In genomic region chr1:28886731-28887417, GRCh38 we compare ENCODE assay signal across 8 cellular contexts. TPM values are rescaled to one million over a fixed set of nuclear protein-coding genes. Genes with fewer than 3 reads are reported as not detected.
A peak's percentile ranks its signal among the peaks of the same experiment; 100 is the strongest.
DNase-seq lines count a peak whose midpoint lies in the region; ATAC-seq and TF ChIP-seq lines count a peak whose summit lies in the region.

No MANE protein-coding gene starts in this region.

- no peaks in the 10 kb centered on the region for H3K9me3 Mint-ChIP-seq in IgD-negative memory B cell
- no peaks in the 10 kb centered on the region for H3K9me3 Mint-ChIP-seq in activated T-helper 1 cell treated with anti-CD3 and anti-CD28 coated beads, Interleukin-12 subunit alpha, Interleukin-12 subunit beta, Interleukin-2, Interleukin-4 antibody, amounts not matched to agents 30 ng/mL and 10 ng/mL and 1 ng/mL, durations not matched to agents 14 hours and 24 hours and 36 hours
- peaks cover 0 to 3% (median 0%) of the 10 kb centered on the region in 11 donors for H3K9me3 Mint-ChIP-seq in naive thymus-derived CD4-positive, alpha-beta T cell
- no peaks in the 10 kb centered on the region for H3K9me3 Mint-ChIP-seq in stimulated activated memory B cell treated with anti-CD40 and anti-IgM and Interleukin-4, amounts not matched to agents 10 μg/mL and 1 μg/mL and 100 μg/mL, for 72 hours

- H3K4me3 Mint-ChIP-seq in IgD-negative memory B cell: peak overlapping the region; percentile 85 to 98 (median 94)
- H3K4me3 Mint-ChIP-seq in activated T-helper 1 cell treated with anti-CD3 and anti-CD28 coated beads, Interleukin-12 subunit alpha, Interleukin-12 subunit beta, Interleukin-2, Interleukin-4 antibody, amounts not matched to agents 30 ng/mL and 10 ng/mL and 1 ng/mL, durations not matched to agents 14 hours and 24 hours and 36 hours: peak overlapping the region; percentile 88
- H3K4me3 Mint-ChIP-seq in naive thymus-derived CD4-positive, alpha-beta T cell: peak overlapping the region; percentile 70 to 95 (median 84)
- peak overlapping the region; percentile 84 for H3K4me3 Mint-ChIP-seq in stimulated activated memory B cell treated with anti-CD40 and anti-IgM and Interleukin-4, amounts not matched to agents 10 μg/mL and 1 μg/mL and 100 μg/mL, for 72 hours

- intact Hi-C loops in activated T-helper 1 cell treated with anti-CD3 and anti-CD28 coated beads, Interleukin-12 subunit alpha, Interleukin-12 subunit beta, Interleukin-2, Interleukin-4 antibody, amounts not matched to agents 30 ng/mL and 10 ng/mL and 1 ng/mL, durations not matched to agents 14 hours and 24 hours and 36 hours (cut with micrococcal nuclease): loop anchor here (1.0 to 10.0 kb wide), 6 partner anchors 147 to 1832 kb away; partner anchors contain the start of genes GMEB1 and RNU11
- intact Hi-C loops in naive thymus-derived CD4-positive, alpha-beta T cell (cut with micrococcal nuclease): loop anchor here (1.0 to 10.0 kb wide), 9 partner anchors 8 to 655 kb away; partner anchors contain the start of genes DNAJC8 (in 1 of the 2), RCC1 (in 1 of the 2), RNU11 (in 1 of the 2) and YTHDF2 (in 1 of the 2)

- no peaks in the 10 kb centered on the region for H3K36me3 ChIP-seq in Peyer's patch
- H3K36me3 ChIP-seq in naive thymus-derived CD4-positive, alpha-beta T cell (ENCODE audit: control insufficient read depth in 2 of 3, insufficient read depth in 3 of 3, low read length in 3 of 3): peaks cover 0 to 4% (median 0%) of the 10 kb centered on the region in 3 experiments

- TF ChIP-seq POLR2A in Peyer's patch (IDR thresholded peaks at IDR 0.05): peak; percentile 80 to 87

- no peaks in the 10 kb centered on the region for H3K27me3 Mint-ChIP-seq in IgD-negative memory B cell
- no peaks in the 10 kb centered on the region for H3K27me3 Mint-ChIP-seq in activated T-helper 1 cell treated with anti-CD3 and anti-CD28 coated beads, Interleukin-12 subunit alpha, Interleukin-12 subunit beta, Interleukin-2, Interleukin-4 antibody, amounts not matched to agents 30 ng/mL and 10 ng/mL and 1 ng/mL, durations not matched to agents 14 hours and 24 hours and 36 hours (ENCODE audit: insufficient read depth)
- no peaks in the 10 kb centered on the region for H3K27me3 Mint-ChIP-seq in naive thymus-derived CD4-positive, alpha-beta T cell
- no peaks in the 10 kb centered on the region for H3K27me3 Mint-ChIP-seq in stimulated activated memory B cell treated with anti-CD40 and anti-IgM and Interleukin-4, amounts not matched to agents 10 μg/mL and 1 μg/mL and 100 μg/mL, for 72 hours

- peak overlapping the region; percentile 80 to 96 (median 95) for H3K27ac Mint-ChIP-seq in IgD-negative memory B cell
- H3K27ac Mint-ChIP-seq in activated T-helper 1 cell treated with anti-CD3 and anti-CD28 coated beads, Interleukin-12 subunit alpha, Interleukin-12 subunit beta, Interleukin-2, Interleukin-4 antibody, amounts not matched to agents 30 ng/mL and 10 ng/mL and 1 ng/mL, durations not matched to agents 14 hours and 24 hours and 36 hours: peak overlapping the region; percentile 93
- H3K27ac Mint-ChIP-seq in naive thymus-derived CD4-positive, alpha-beta T cell: peak overlapping the region; percentile 81 to 98 (median 94)
- peak overlapping the region; percentile 83 for H3K27ac Mint-ChIP-seq in stimulated activated memory B cell treated with anti-CD40 and anti-IgM and Interleukin-4, amounts not matched to agents 10 μg/mL and 1 μg/mL and 100 μg/mL, for 72 hours

- peaks cover 0 to 38% (median 14%) of the 10 kb centered on the region in 4 donors for H3K4me1 ChIP-seq in Peyer's patch
- peaks cover 32 to 36% of the 10 kb centered on the region in 2 donors for H3K4me1 ChIP-seq in naive thymus-derived CD4-positive, alpha-beta T cell (ENCODE audit: control insufficient read depth in 2 of 2, insufficient read depth in 2 of 2, low read length in 2 of 2)

- peak overlapping the region; percentile 55 to 86 (median 76) for H3K27ac ChIP-seq in Peyer's patch
- H3K27ac ChIP-seq in naive thymus-derived CD4-positive, alpha-beta T cell (ENCODE audit: low read depth, low read length): peak overlapping the region; percentile 79

- H3K4me3 ChIP-seq in Peyer's patch: peak overlapping the region; percentile 65 to 95 (median 80)
- peak overlapping the region; percentile 98 for H3K4me3 ChIP-seq in naive thymus-derived CD4-positive, alpha-beta T cell (ENCODE audit: low read length)

- DNase-seq in CD1c-positive myeloid dendritic cell (ENCODE audit: extremely low spot score) (peak; percentile 91), Peyer's patch (peak; percentile 93 to 96 (median 94)), fibroblast of gingiva (ENCODE audit: low read depth) (peak; percentile 69)
- peak; percentile 91 for DNase-seq in activated T-helper 1 cell treated with anti-CD3 and anti-CD28 coated beads, Interleukin-12 subunit alpha, Interleukin-12 subunit beta, Interleukin-2, Interleukin-4 antibody, amounts not matched to agents 30 ng/mL and 10 ng/mL and 1 ng/mL, durations not matched to agents 14 hours and 24 hours and 36 hours (ENCODE audit: low spot score)
- peak; percentile 87 to 97 (median 91) for DNase-seq in naive thymus-derived CD4-positive, alpha-beta T cell

- ATAC-seq in GM19455 (IDR thresholded peaks at IDR 0.05; ENCODE audit: unreplicated experiment): peak; percentile 72
- peak; percentile 83 for ATAC-seq in naive thymus-derived CD4-positive, alpha-beta T cell
- peak; percentile 88 for ATAC-seq in stimulated activated memory B cell treated with anti-CD40 and anti-IgM and Interleukin-4, amounts not matched to agents 10 μg/mL and 1 μg/mL and 100 μg/mL, for 72 hours

- TF ChIP-seq CTCF in Peyer's patch (IDR thresholded peaks at IDR 0.05): peak in 2 of 6 experiments; percentile 3 to 6

- CTCF ChIA-PET in naive thymus-derived CD4-positive, alpha-beta T cell (lab: Charles Lee): interaction anchor here (0.8 to 1.5 kb wide), 4 partner anchors 9 to 150 kb away, joined by 3 to 5 read pairs (median 3); partner anchors contain the start of gene YTHDF2

- no peaks in the 10 kb centered on the region for H3K27me3 ChIP-seq in Peyer's patch
- H3K27me3 ChIP-seq in naive thymus-derived CD4-positive, alpha-beta T cell (ENCODE audit: control insufficient read depth in 2 of 2, insufficient read depth in 2 of 2, low read length in 2 of 2): no peaks in the 10 kb centered on the region

- POLR2A ChIA-PET in naive thymus-derived CD4-positive, alpha-beta T cell (lab: Charles Lee): interaction anchor here (0.8 to 1.6 kb wide), 6 partner anchors 10 to 243 kb away, joined by 3 to 9 read pairs (median 6); partner anchors contain the start of genes EPB41 and TAF12

- no peaks in the 10 kb centered on the region for H3K9me3 ChIP-seq in Peyer's patch
- no peaks in the 10 kb centered on the region for H3K9me3 ChIP-seq in naive thymus-derived CD4-positive, alpha-beta T cell (ENCODE audit: control insufficient read depth in 2 of 3, low read length in 3 of 3)

- H3K36me3 Mint-ChIP-seq in IgD-negative memory B cell: no peaks in the 10 kb centered on the region
- no peaks in the 10 kb centered on the region for H3K36me3 Mint-ChIP-seq in activated T-helper 1 cell treated with anti-CD3 and anti-CD28 coated beads, Interleukin-12 subunit alpha, Interleukin-12 subunit beta, Interleukin-2, Interleukin-4 antibody, amounts not matched to agents 30 ng/mL and 10 ng/mL and 1 ng/mL, durations not matched to agents 14 hours and 24 hours and 36 hours (ENCODE audit: low read depth)
- H3K36me3 Mint-ChIP-seq in naive thymus-derived CD4-positive, alpha-beta T cell: peaks cover 0 to 1% (median 0%) of the 10 kb centered on the region in 5 donors
- peaks cover 8% of the 10 kb centered on the region for H3K36me3 Mint-ChIP-seq in stimulated activated memory B cell treated with anti-CD40 and anti-IgM and Interleukin-4, amounts not matched to agents 10 μg/mL and 1 μg/mL and 100 μg/mL, for 72 hours

- peaks cover 30 to 45% (median 40%) of the 10 kb centered on the region in 3 donors for H3K4me1 Mint-ChIP-seq in IgD-negative memory B cell
- peaks cover 56% of the 10 kb centered on the region for H3K4me1 Mint-ChIP-seq in activated T-helper 1 cell treated with anti-CD3 and anti-CD28 coated beads, Interleukin-12 subunit alpha, Interleukin-12 subunit beta, Interleukin-2, Interleukin-4 antibody, amounts not matched to agents 30 ng/mL and 10 ng/mL and 1 ng/mL, durations not matched to agents 14 hours and 24 hours and 36 hours (ENCODE audit: low read depth)
- H3K4me1 Mint-ChIP-seq in naive thymus-derived CD4-positive, alpha-beta T cell: peaks cover 37 to 68% (median 50%) of the 10 kb centered on the region in 7 donors
- H3K4me1 Mint-ChIP-seq in stimulated activated memory B cell treated with anti-CD40 and anti-IgM and Interleukin-4, amounts not matched to agents 10 μg/mL and 1 μg/mL and 100 μg/mL, for 72 hours: peaks cover 83% of the 10 kb centered on the region

RNA-seq across cellular contexts. Expression of gene EPB41, which starts 27.5 kb away (rescaled TPM):
- polyA plus RNA-seq in IgD-negative memory B cell: 78.9 TPM
- total RNA-seq in Peyer's patch: 100 to 1,000 TPM; 110 to 183 (median 126) TPM
- 70.0 and 74.9 TPM in 2 replicates for total RNA-seq in activated T-helper 1 cell treated with anti-CD3 and anti-CD28 coated beads, Interleukin-12 subunit alpha, Interleukin-12 subunit beta, Interleukin-2, Interleukin-4 antibody, amounts not matched to agents 30 ng/mL and 10 ng/mL and 1 ng/mL, durations not matched to agents 14 hours and 24 hours and 36 hours
- total RNA-seq in naive thymus-derived CD4-positive, alpha-beta T cell: 100 to 1,000 TPM; 150 to 325 (median 175) TPM
- 100 to 1,000 TPM; 115 to 134 TPM for polyA plus RNA-seq in naive thymus-derived CD4-positive, alpha-beta T cell

Comparison
In these comparisons a context has a peak if more than half of its experiments do, and no peak if none do; other contexts are left out.
1. Peak in every context shown above with its lines: DNase-seq, ATAC-seq, H3K4me3 ChIP-seq and H3K27ac ChIP-seq.